40 cellular contexts compared by ENCODE assay signal in genomic region chr6:147504848-147505247, GRCh38. TPM values are rescaled to one million over a fixed set of nuclear protein-coding genes. Genes with fewer than 3 reads are reported as not detected.
"Had no signal": no experiment of that assay in that cellular context is flagged by ENCODE, and none has a peak within 500 bp of the region (broad histone marks: within the 10 kb centered on the region; RNA-seq: fewer than 3 reads in every experiment).

No MANE protein-coding gene starts in this region.

- H3K27ac Mint-ChIP-seq: activated naive CD4-positive, alpha-beta T cell treated with anti-CD3 and anti-CD28 coated beads for 36 hours; activated naive CD4-positive, alpha-beta T cell treated with anti-CD3 and anti-CD28 coated beads, Interleukin-2, amount 10 ng/mL, durations not matched to agents 7 days and 5 days; activated naive CD4-positive, alpha-beta T cell treated with anti-CD3 and anti-CD28 coated beads, Interleukin-2, amount 50 U/mL, for 24 hours; activated naive CD4-positive, alpha-beta T cell treated with anti-CD3 and anti-CD28 coated beads, Interleukin-2, amount 50 U/mL, for 72 hours; activated naive CD8-positive, alpha-beta T cell; activated naive CD8-positive, alpha-beta T cell treated with anti-CD3 and anti-CD28 coated beads for 36 hours; activated naive CD8-positive, alpha-beta T cell treated with anti-CD3 and anti-CD28 coated beads, Interleukin-2, amount 10 ng/mL, durations not matched to agents 7 days and 5 days; activated naive CD8-positive, alpha-beta T cell treated with anti-CD3 and anti-CD28 coated beads, Interleukin-2, amount 50 U/mL, for 24 hours; activated T-cell treated with anti-CD3 and anti-CD28 coated beads, Interleukin-2, amount 50 U/mL, for 24 hours; activated T-cell treated with anti-CD3 and anti-CD28 coated beads, Interleukin-2, amount 50 U/mL, for 72 hours; activated T-helper 1 cell treated with anti-CD3 and anti-CD28 coated beads, Interleukin-12 subunit alpha, Interleukin-12 subunit beta, Interleukin-2, Interleukin-4 antibody, amounts not matched to agents 30 ng/mL and 10 ng/mL and 1 ng/mL, durations not matched to agents 14 hours and 24 hours and 36 hours; activated T-helper 17 cell treated with anti-CD3 and anti-CD28 coated beads, Interleukin-2, amount 50 U/mL, for 72 hours; activated T-helper 2 cell treated with anti-CD3 and anti-CD28 coated beads, Interferon-gamma antibody, Interleukin-2, Interleukin-4, amounts not matched to agents 10 μg/mL and 5 μg/mL and 100 μg/mL, durations not matched to agents 14 hours and 24 hours and 36 hours had no signal

- FAIRE-seq: astrocyte, bronchial epithelial cell had no signal

- H3K4me3 ChIP-seq: adrenal gland, ascending aorta, body of pancreas, breast epithelium, cardiac muscle cell had no signal

- H3K9me3 ChIP-seq: adrenal gland, ascending aorta, body of pancreas, breast epithelium had no signal

- H3K27me3 ChIP-seq: ascending aorta, body of pancreas, brain microvascular endothelial cell had no signal

- DNase-seq: activated effector memory CD4-positive, alpha-beta T cell treated with anti-CD3 and anti-CD28 coated beads, Interleukin-2, amount 50 U/mL, for 16 hours; activated effector memory CD4-positive, alpha-beta T cell treated with Interleukin-2 at 50 U/mL for 16 hours; activated gamma-delta T cell; activated gamma-delta T cell treated with Interleukin-2 at 50 U/mL for 16 hours; activated naive CD4-positive, alpha-beta T cell; activated naive CD4-positive, alpha-beta T cell treated with anti-CD3 and anti-CD28 coated beads for 36 hours; activated naive CD4-positive, alpha-beta T cell treated with anti-CD3 and anti-CD28 coated beads, Interleukin-2, amount 10 ng/mL, durations not matched to agents 7 days and 5 days; activated naive CD4-positive, alpha-beta T cell treated with anti-CD3 and anti-CD28 coated beads, Interleukin-2, amount 50 U/mL, for 16 hours; activated naive CD4-positive, alpha-beta T cell treated with Interleukin-2 at 50 U/mL for 16 hours; activated naive CD8-positive, alpha-beta T cell treated with anti-CD3 and anti-CD28 coated beads for 36 hours; activated naive CD8-positive, alpha-beta T cell treated with anti-CD3 and anti-CD28 coated beads, Interleukin-2, amount 10 ng/mL, durations not matched to agents 7 days and 5 days; activated naive CD8-positive, alpha-beta T cell treated with anti-CD3 and anti-CD28 coated beads, Interleukin-2, amount 50 U/mL, for 24 hours; activated T-cell treated with anti-CD3 and anti-CD28 coated beads, Interleukin-2, amount 50 U/mL, for 1 hour; activated T-cell treated with anti-CD3 and anti-CD28 coated beads, Interleukin-2, amount 50 U/mL, for 24 hours; activated T-cell treated with anti-CD3 and anti-CD28 coated beads, Interleukin-2, amount 50 U/mL, for 4 hours; activated T-cell treated with anti-CD3 and anti-CD28 coated beads, Interleukin-2, amount 50 U/mL, for 48 hours; activated T-cell treated with anti-CD3 and anti-CD28 coated beads, Interleukin-2, amount 50 U/mL, for 72 hours; adrenal gland; amniotic stem cell; amygdala; anterior cingulate cortex; aorta; body of pancreas; brain microvascular endothelial cell; caudate nucleus; central memory CD4-positive, alpha-beta T cell; cerebellar nuclear complex had no signal

- H3K36me3 ChIP-seq: adrenal gland, ascending aorta, brain microvascular endothelial cell, breast epithelium, cardiac muscle cell had no signal

- H3K27ac ChIP-seq: adrenal gland, ascending aorta, body of pancreas, brain microvascular endothelial cell, breast epithelium, cardiac muscle cell had no signal

- H3K9me3 Mint-ChIP-seq: activated naive CD4-positive, alpha-beta T cell treated with anti-CD3 and anti-CD28 coated beads for 36 hours; activated naive CD4-positive, alpha-beta T cell treated with anti-CD3 and anti-CD28 coated beads, Interleukin-2, amount 10 ng/mL, durations not matched to agents 7 days and 5 days; activated naive CD4-positive, alpha-beta T cell treated with anti-CD3 and anti-CD28 coated beads, Interleukin-2, amount 50 U/mL, for 24 hours; activated naive CD4-positive, alpha-beta T cell treated with anti-CD3 and anti-CD28 coated beads, Interleukin-2, amount 50 U/mL, for 72 hours; activated naive CD8-positive, alpha-beta T cell treated with anti-CD3 and anti-CD28 coated beads for 36 hours; activated naive CD8-positive, alpha-beta T cell treated with anti-CD3 and anti-CD28 coated beads, Interleukin-2, amount 10 ng/mL, durations not matched to agents 7 days and 5 days; activated naive CD8-positive, alpha-beta T cell treated with anti-CD3 and anti-CD28 coated beads, Interleukin-2, amount 50 U/mL, for 24 hours; activated T-cell treated with anti-CD3 and anti-CD28 coated beads, Interleukin-2, amount 50 U/mL, for 24 hours; activated T-cell treated with anti-CD3 and anti-CD28 coated beads, Interleukin-2, amount 50 U/mL, for 4 hours; activated T-cell treated with anti-CD3 and anti-CD28 coated beads, Interleukin-2, amount 50 U/mL, for 72 hours; activated T-helper 1 cell treated with anti-CD3 and anti-CD28 coated beads, Interleukin-12 subunit alpha, Interleukin-12 subunit beta, Interleukin-2, Interleukin-4 antibody, amounts not matched to agents 30 ng/mL and 10 ng/mL and 1 ng/mL, durations not matched to agents 14 hours and 24 hours and 36 hours; activated T-helper 17 cell treated with anti-CD3 and anti-CD28 coated beads, Interleukin-2, amount 50 U/mL, for 72 hours; activated T-helper 2 cell treated with anti-CD3 and anti-CD28 coated beads, Interferon-gamma antibody, Interleukin-2, Interleukin-4, amounts not matched to agents 10 μg/mL and 5 μg/mL and 100 μg/mL, durations not matched to agents 14 hours and 24 hours and 36 hours; central memory CD8-positive, alpha-beta T cell had no signal

- ATAC-seq: activated naive CD4-positive, alpha-beta T cell treated with anti-CD3 and anti-CD28 coated beads, Interleukin-2, amount 50 U/mL, for 72 hours; activated naive CD8-positive, alpha-beta T cell treated with anti-CD3 and anti-CD28 coated beads, Interleukin-2, amount 50 U/mL, for 24 hours; activated T-cell treated with anti-CD3 and anti-CD28 coated beads, Interleukin-2, amount 50 U/mL, for 4 hours; activated T-cell treated with anti-CD3 and anti-CD28 coated beads, Interleukin-2, amount 50 U/mL, for 72 hours; activated T-helper 17 cell treated with anti-CD3 and anti-CD28 coated beads, Interleukin-2, amount 50 U/mL, for 72 hours; body of pancreas had no signal

- H3K4me1 Mint-ChIP-seq: activated T-helper 17 cell treated with anti-CD3 and anti-CD28 coated beads, Interleukin-2, amount 50 U/mL, for 72 hours; central memory CD8-positive, alpha-beta T cell had no signal

- H3K4me3 Mint-ChIP-seq: activated naive CD4-positive, alpha-beta T cell treated with anti-CD3 and anti-CD28 coated beads for 36 hours; activated naive CD4-positive, alpha-beta T cell treated with anti-CD3 and anti-CD28 coated beads, Interleukin-2, amount 10 ng/mL, durations not matched to agents 7 days and 5 days; activated naive CD4-positive, alpha-beta T cell treated with anti-CD3 and anti-CD28 coated beads, Interleukin-2, amount 50 U/mL, for 24 hours; activated naive CD8-positive, alpha-beta T cell; activated naive CD8-positive, alpha-beta T cell treated with anti-CD3 and anti-CD28 coated beads for 36 hours; activated naive CD8-positive, alpha-beta T cell treated with anti-CD3 and anti-CD28 coated beads, Interleukin-2, amount 10 ng/mL, durations not matched to agents 7 days and 5 days; activated naive CD8-positive, alpha-beta T cell treated with anti-CD3 and anti-CD28 coated beads, Interleukin-2, amount 50 U/mL, for 24 hours; activated T-cell treated with anti-CD3 and anti-CD28 coated beads, Interleukin-2, amount 50 U/mL, for 24 hours; activated T-cell treated with anti-CD3 and anti-CD28 coated beads, Interleukin-2, amount 50 U/mL, for 4 hours; activated T-cell treated with anti-CD3 and anti-CD28 coated beads, Interleukin-2, amount 50 U/mL, for 72 hours; activated T-helper 1 cell treated with anti-CD3 and anti-CD28 coated beads, Interleukin-12 subunit alpha, Interleukin-12 subunit beta, Interleukin-2, Interleukin-4 antibody, amounts not matched to agents 30 ng/mL and 10 ng/mL and 1 ng/mL, durations not matched to agents 14 hours and 24 hours and 36 hours; activated T-helper 17 cell treated with anti-CD3 and anti-CD28 coated beads, Interleukin-2, amount 50 U/mL, for 72 hours; central memory CD8-positive, alpha-beta T cell had no signal

- H3K36me3 Mint-ChIP-seq: activated naive CD4-positive, alpha-beta T cell treated with anti-CD3 and anti-CD28 coated beads, Interleukin-2, amount 10 ng/mL, durations not matched to agents 7 days and 5 days; activated naive CD4-positive, alpha-beta T cell treated with anti-CD3 and anti-CD28 coated beads, Interleukin-2, amount 50 U/mL, for 24 hours; activated naive CD4-positive, alpha-beta T cell treated with anti-CD3 and anti-CD28 coated beads, Interleukin-2, amount 50 U/mL, for 72 hours; activated naive CD8-positive, alpha-beta T cell; activated naive CD8-positive, alpha-beta T cell treated with anti-CD3 and anti-CD28 coated beads for 36 hours; activated naive CD8-positive, alpha-beta T cell treated with anti-CD3 and anti-CD28 coated beads, Interleukin-2, amount 10 ng/mL, durations not matched to agents 7 days and 5 days; brain had no signal

RNA-seq across cellular contexts. Expression of gene SAMD5, which starts 3.6 kb away (rescaled TPM):
- total RNA-seq: activated naive CD4-positive, alpha-beta T cell treated with anti-CD3 and anti-CD28 coated beads for 36 hours; activated naive CD4-positive, alpha-beta T cell treated with anti-CD3 and anti-CD28 coated beads, Interleukin-2, amount 50 U/mL, for 72 hours; activated naive CD8-positive, alpha-beta T cell treated with anti-CD3 and anti-CD28 coated beads for 36 hours; activated naive CD8-positive, alpha-beta T cell treated with anti-CD3 and anti-CD28 coated beads, Interleukin-2, amount 10 ng/mL, durations not matched to agents 7 days and 5 days; activated T-cell treated with anti-CD3 and anti-CD28 coated beads, Interleukin-2, amount 50 U/mL, for 4 hours; activated T-helper 17 cell treated with anti-CD3 and anti-CD28 coated beads, Interleukin-2, amount 50 U/mL, for 72 hours had no signal
